In genomic region chr18:35456181-35456850, GRCh38 we compare ENCODE assay signal across 15 cellular contexts. TPM values are rescaled to one million over a fixed set of nuclear protein-coding genes. Genes with fewer than 3 reads are reported as not detected.
DNase-seq lines count a peak whose midpoint lies in the region; ATAC-seq and TF ChIP-seq lines count a peak whose summit lies in the region.
"Had no signal": no experiment of that assay in that cellular context is flagged by ENCODE, and none has a peak within 500 bp of the region (broad histone marks: within the 10 kb centered on the region; RNA-seq: fewer than 3 reads in every experiment).

No MANE protein-coding gene starts in this region.

- in situ Hi-C loops in transverse colon (cut with MboI; ENCODE audit: low pct_ligation_motif_present in 1 of 4, low pct_unique_long_range_greater_than_20kb in 1 of 4, low sequenced_read_pairs in 3 of 4) = no loop called here

- H3K9ac ChIP-seq in SK-N-SH = no peak overlapping the region

- TF ChIP-seq POLR2A in transverse colon (IDR thresholded peaks at IDR 0.05) = no peak

- TF ChIP-seq CTCF in SK-N-SH (IDR thresholded peaks at IDR 0.05) (no peak), choroid plexus epithelial cell (conservative IDR thresholded peaks at IDR 0.05; ENCODE audit: low read depth, low read length) (no peak), transverse colon (IDR thresholded peaks at IDR 0.05) (no peak)

- POLR2A ChIA-PET in SK-N-SH (lab: Yijun Ruan, JAX) = no interaction called here

- ATAC-seq in SK-N-SH treated with all-trans-retinoic acid at 6 μM for 48 hours = no peak
- no peak for ATAC-seq in stimulated activated naive CD8-positive, alpha-beta T cell treated with anti-CD3 and anti-CD28 coated beads, Interleukin-15, amount 100 ng/mL, for 72 hours
- ATAC-seq: activated CD4-positive, alpha-beta T cell treated with anti-CD3 and anti-CD28 coated beads for 36 hours; T-cell had no signal

- no peaks in the 10 kb centered on the region for H4K20me1 ChIP-seq in SK-N-SH (ENCODE audit: insufficient read depth)

- no peaks in the 10 kb centered on the region for H3K27me3 Mint-ChIP-seq in stimulated activated naive CD8-positive, alpha-beta T cell treated with anti-CD3 and anti-CD28 coated beads, Interleukin-15, amount 100 ng/mL, for 72 hours
- H3K27me3 Mint-ChIP-seq: activated CD4-positive, alpha-beta T cell treated with anti-CD3 and anti-CD28 coated beads for 36 hours; brain; T-cell; type B pancreatic cell had no signal

- CTCF ChIA-PET in SK-N-SH (lab: Yijun Ruan, JAX) = interaction anchor here (0.6 kb wide), 1 partner anchor 481 kb away, joined by 3 read pairs; no protein-coding TSS in a partner anchor

- 77% methylated on average over 10 of the region's 10 CpGs for WGBS in SK-N-SH (ENCODE audit: low lambda C conversion rate)
- 45 to 56% methylated on average over 4 to 10 of the region's 10 CpGs for WGBS in transverse colon (ENCODE audit: low coverage in 1 of 2), 2 donors

- no peak overlapping the region for H3K4me2 ChIP-seq in SK-N-SH

- H3K79me2 ChIP-seq in SK-N-SH (ENCODE audit: insufficient read depth) = no peaks in the 10 kb centered on the region

- H3K4me3 ChIP-seq in SK-N-SH (ENCODE audit: low read depth in 2 of 2, low read length in 1 of 2) (no peak overlapping the region), choroid plexus epithelial cell (ENCODE audit: low read depth, low read length) (no peak overlapping the region), transverse colon (no peak overlapping the region)
- H3K4me3 ChIP-seq: skin epidermis had no signal

- peaks cover 8% of the 10 kb centered on the region for H3K4me1 Mint-ChIP-seq in stimulated activated naive CD8-positive, alpha-beta T cell treated with anti-CD3 and anti-CD28 coated beads, Interleukin-15, amount 100 ng/mL, for 72 hours
- H3K4me1 Mint-ChIP-seq: activated CD4-positive, alpha-beta T cell treated with anti-CD3 and anti-CD28 coated beads for 36 hours; brain had no signal

- TF ChIP-seq EP300 in SK-N-SH (IDR thresholded peaks at IDR 0.05; ENCODE audit: borderline replicate concordance in 1 of 2, low read depth in 1 of 2, low read length in 1 of 2) = no peak
- no peak for TF ChIP-seq EP300 in transverse colon (IDR thresholded peaks at IDR 0.05; ENCODE audit: low read depth)

- H3F3A ChIP-seq in SK-N-SH (replicated peaks; ENCODE audit: insufficient read depth) = no peaks in the 10 kb centered on the region

- H3K9me3 ChIP-seq in SK-N-SH (no peaks in the 10 kb centered on the region; the same call in 1 of the 2 replicates), transverse colon (no peaks in the 10 kb centered on the region)

- no peak for DNase-seq in SK-N-SH
- DNase-seq in choroid plexus epithelial cell (ENCODE audit: low read depth) = peak; percentile 61
- peak; percentile 65 to 79 for DNase-seq in lung microvascular endothelial cell (ENCODE audit: low read depth in 2 of 2)
- peak; percentile 69 for DNase-seq in transverse colon
- no peak for DNase-seq in stimulated activated naive CD8-positive, alpha-beta T cell treated with anti-CD3 and anti-CD28 coated beads, Interleukin-15, amount 100 ng/mL, for 72 hours
- DNase-seq in GOT3 (lab: John Stamatoyannopoulos, UW) = no peak
- no peak for DNase-seq in NCI-H748 treated with DMSO at 0.1 percent for 48 hours (lab: John Stamatoyannopoulos, UW)
- DNase-seq: 8988T; activated CD4-positive, alpha-beta T cell treated with anti-CD3 and anti-CD28 coated beads for 36 hours; NCI-H2171; T-cell had no signal

- no peaks in the 10 kb centered on the region for H3K27me3 ChIP-seq in SK-N-SH (ENCODE audit: insufficient read depth)
- H3K27me3 ChIP-seq in transverse colon = no peaks in the 10 kb centered on the region

- H3K9me2 ChIP-seq in SK-N-SH = no peaks in the 10 kb centered on the region

- H3K4me1 ChIP-seq in SK-N-SH (ENCODE audit: control insufficient read depth in 1 of 2, insufficient read depth in 2 of 2, low read depth in 1 of 2, low read length in 1 of 2) (peaks cover 7 to 10% of the 10 kb centered on the region in 2 experiments; a peak in 2 of 4 replicates), transverse colon (peaks cover 7 to 40% (median 7%) of the 10 kb centered on the region in 4 donors)

- no peak for TF ChIP-seq RAD21 in SK-N-SH (IDR thresholded peaks at IDR 0.05; ENCODE audit: low read length)

- H3K36me3 ChIP-seq in SK-N-SH (replicated peaks in 1 of 2; ENCODE audit: control insufficient read depth in 1 of 2, insufficient read depth in 2 of 2, low read length in 1 of 2) = no peaks in the 10 kb centered on the region
- no peaks in the 10 kb centered on the region for H3K36me3 ChIP-seq in transverse colon

- no peak overlapping the region for H3K27ac Mint-ChIP-seq in stimulated activated naive CD8-positive, alpha-beta T cell treated with anti-CD3 and anti-CD28 coated beads, Interleukin-15, amount 100 ng/mL, for 72 hours
- H3K27ac Mint-ChIP-seq: activated CD4-positive, alpha-beta T cell treated with anti-CD3 and anti-CD28 coated beads for 36 hours; T-cell; type B pancreatic cell had no signal

- H3K27ac ChIP-seq in SK-N-SH (ENCODE audit: low read depth in 2 of 2, low read length in 1 of 2) (no peak overlapping the region), transverse colon (peak overlapping the region; percentile 67 to 75 (median 71))

- intact Hi-C loops in transverse colon (cut with DNase I; ENCODE audit: low total_unique reads) = no loop called here

- peaks cover 0 to 5% of the 10 kb centered on the region in 2 donors for H3K9me3 Mint-ChIP-seq in stimulated activated naive CD8-positive, alpha-beta T cell treated with anti-CD3 and anti-CD28 coated beads, Interleukin-15, amount 100 ng/mL, for 72 hours
- H3K9me3 Mint-ChIP-seq: type B pancreatic cell had no signal

- peak overlapping the region; percentile 17; the same call in 1 of the 2 replicates for H2AFZ ChIP-seq in SK-N-SH (ENCODE audit: low read depth)

- no peak overlapping the region for H3K4me3 Mint-ChIP-seq in stimulated activated naive CD8-positive, alpha-beta T cell treated with anti-CD3 and anti-CD28 coated beads, Interleukin-15, amount 100 ng/mL, for 72 hours
- H3K4me3 Mint-ChIP-seq: activated CD4-positive, alpha-beta T cell treated with anti-CD3 and anti-CD28 coated beads for 36 hours; brain; T-cell; type B pancreatic cell had no signal

TF ChIP-seq in SK-N-SH, 30 proteins besides CTCF, POLR2A, EP300 and RAD21 (continues in another document):
- TF ChIP-seq JUND (IDR thresholded peaks at IDR 0.05) (no peak), SMC3 (IDR thresholded peaks at IDR 0.05; ENCODE audit: low read depth, low read length) (no peak), RCOR1 (IDR thresholded peaks at IDR 0.05; ENCODE audit: low read length) (no peak), MEF2A (IDR thresholded peaks at IDR 0.05; ENCODE audit: borderline replicate concordance, low read depth) (no peak), EZH2phosphoT487 (IDR thresholded peaks at IDR 0.05; ENCODE audit: borderline replicate concordance, low read depth) (no peak), SIN3A (IDR thresholded peaks at IDR 0.05; ENCODE audit: borderline replicate concordance, low read depth, low read length) (no peak), IRF3 (IDR thresholded peaks at IDR 0.05; ENCODE audit: low read depth, low read length) (no peak), FOSL2 (IDR thresholded peaks at IDR 0.05; ENCODE audit: borderline replicate concordance, low read depth) (no peak), RFX5 (IDR thresholded peaks at IDR 0.05; ENCODE audit: low read length) (no peak), GABPA (IDR thresholded peaks at IDR 0.05; ENCODE audit: low read depth) (no peak), RXRA (IDR thresholded peaks at IDR 0.05; ENCODE audit: borderline replicate concordance, low read depth) (no peak), GATA2 (CRISPR knock-in tag; IDR thresholded peaks at IDR 0.05) (no peak)

TF ChIP-seq in SK-N-SH treated with all-trans-retinoic acid at 6 μM for 48 hours, 23 proteins besides CTCF, POLR2A, EP300 and RAD21 (continues in another document):
- TF ChIP-seq TCF4 (CRISPR knock-in tag; IDR thresholded peaks at IDR 0.05; ENCODE audit: borderline replicate concordance) (no peak), SNAI2 (CRISPR knock-in tag; IDR thresholded peaks at IDR 0.05) (no peak), BACH2 (CRISPR knock-in tag; IDR thresholded peaks at IDR 0.05; ENCODE audit: borderline replicate concordance) (no peak), TSHZ2 (CRISPR knock-in tag; IDR thresholded peaks at IDR 0.05) (no peak), PPARA (CRISPR knock-in tag; IDR thresholded peaks at IDR 0.05; ENCODE audit: borderline replicate concordance) (no peak), ARNTL (CRISPR knock-in tag; IDR thresholded peaks at IDR 0.05; ENCODE audit: borderline replicate concordance, low read depth) (no peak), ZFP30 (CRISPR knock-in tag; IDR thresholded peaks at IDR 0.05) (no peak)

RNA-seq across cellular contexts. Expression of gene INO80C, which starts 41.4 kb away (rescaled TPM):
- polyA plus RNA-seq in SK-N-SH (2012; rRNA removed) = 17.0 and 17.7 TPM in 2 replicates
- 13.9 and 16.9 TPM in 2 replicates for polyA plus RNA-seq in SK-N-SH (2012; cell fraction: cytosol; rRNA removed)
- 19.8 and 21.7 TPM in 2 replicates for polyA plus RNA-seq in SK-N-SH (2012; cell fraction: nucleus; rRNA removed)
- total RNA-seq in lung microvascular endothelial cell = 6.5 and 12.9 TPM in 2 replicates
- 100 to 1,000 TPM in 1 of 4 donors, 10 to 100 TPM in 3; 10.2 to 277 (median 18.0) TPM for total RNA-seq in transverse colon

Comparison
In these comparisons a context has a peak if more than half of its experiments do, and no peak if none do; other contexts are left out.
1. DNase-seq: peak in choroid plexus epithelial cell (single experiment), lung microvascular endothelial cell (2 of 2) and transverse colon (single experiment); none in SK-N-SH (single experiment), stimulated activated naive CD8-positive, alpha-beta T cell treated with anti-CD3 and anti-CD28 coated beads, Interleukin-15, amount 100 ng/mL, for 72 hours (0 of 2), GOT3 (single experiment) and NCI-H748 treated with DMSO at 0.1 percent for 48 hours (single experiment).
2. H3K27ac ChIP-seq: peak in transverse colon (4 of 4); none in SK-N-SH (0 of 2).